Comparison of ENCODE assay signal across 18 cellular contexts in genomic region chr22:38489561-38490133, GRCh38. TPM values are rescaled to one million over a fixed set of nuclear protein-coding genes. Genes with fewer than 3 reads are reported as not detected.
DNase-seq lines count a peak whose midpoint lies in the region; ATAC-seq, FAIRE-seq and TF ChIP-seq lines count a peak whose summit lies in the region.
"Had no signal": no experiment of that assay in that cellular context is flagged by ENCODE, and none has a peak within 500 bp of the region (broad histone marks: within the 10 kb centered on the region; RNA-seq: fewer than 3 reads in every experiment).

No MANE protein-coding gene starts in this region.

- intact Hi-C loops in psoas muscle (cut with DNase I), result no loop called here

- H3K9ac ChIP-seq in HUES64 (ENCODE audit: low read depth, low read length) (no peak overlapping the region), H1 (replicated peaks in 1 of 4; ENCODE audit: extremely low read depth in 1 of 4, low read depth in 3 of 4, low read length in 3 of 4) (no peak overlapping the region)

- no peak for FAIRE-seq in H1 (lab: Jason Lieb, UNC)
- no peak for FAIRE-seq in GM19239 (lab: Jason Lieb, UNC)
- FAIRE-seq: A549, H54 had no signal

- no peak overlapping the region for H3K23ac ChIP-seq in H1 (ENCODE audit: insufficient read length)

- no peaks in the 10 kb centered on the region; the same call in 1 of the 2 replicates for H3K79me1 ChIP-seq in H1 (ENCODE audit: low read depth, low read length)

- no peak overlapping the region for H3K4me2 ChIP-seq in H1 (ENCODE audit: insufficient read depth in 1 of 2, low read depth in 2 of 2, low read length in 2 of 2)
- H3K4me2 ChIP-seq: A549 had no signal

- no peak overlapping the region for H3K4me3 ChIP-seq in HUES64 (ENCODE audit: low read length)
- H3K4me3 ChIP-seq in H1 (ENCODE audit: extremely low read depth in 1 of 4, insufficient read depth in 2 of 4, low read depth in 3 of 4, low read length in 4 of 4), result no peak overlapping the region
- no peak overlapping the region for H3K4me3 ChIP-seq in psoas muscle
- H3K4me3 ChIP-seq: A549, heart left ventricle, prostate gland, thoracic aorta had no signal

- ATAC-seq in psoas muscle (peak in 1 of 4 donors; percentile 25), GM19452 (IDR thresholded peaks at IDR 0.05; ENCODE audit: unreplicated experiment) (no peak), HG02885 (IDR thresholded peaks at IDR 0.05; ENCODE audit: poor library complexity, unreplicated experiment) (no peak)
- ATAC-seq: A549 had no signal

- peaks cover 8 to 9% of the 10 kb centered on the region in 2 experiments for H4K20me1 ChIP-seq in H1 (replicated peaks in 1 of 2; ENCODE audit: control insufficient read depth in 1 of 2, insufficient read depth in 2 of 2, low read length in 2 of 2)

- TF ChIP-seq CTCF in H1 (IDR thresholded peaks at IDR 0.05; ENCODE audit: control extremely low read depth in 1 of 3, insufficient read depth in 1 of 3, low read depth in 1 of 3, low read length in 3 of 3), result no peak
- TF ChIP-seq CTCF in psoas muscle (IDR thresholded peaks at IDR 0.05), result no peak

- 89% methylated on average over 6 of the region's 6 CpGs for WGBS in HUES64
- 90% methylated on average over 6 of the region's 6 CpGs; no CpG with 5 or more reads in 1 of the 2 experiments for WGBS in H1 (ENCODE audit: extremely low coverage in 1 of 2, insufficient coverage in 1 of 2, insufficient read length in 1 of 2, insufficient replicate concordance in 2 of 2, low coverage in 1 of 2, low lambda C conversion rate in 2 of 2, missing lambda C conversion rate in 1 of 2), 2 experiments
- WGBS in psoas muscle, 3 donors, result 75 to 79% (median 79%) methylated on average over 6 of the region's 6 CpGs

- H3K4me1 ChIP-seq in HUES64 (ENCODE audit: insufficient read depth, low read length), result peaks cover 23% of the 10 kb centered on the region
- peaks cover 0 to 5% (median 4%) of the 10 kb centered on the region in 4 experiments; a peak in 3 of 7 replicates for H3K4me1 ChIP-seq in H1 (replicated peaks in 1 of 4; ENCODE audit: control insufficient read depth in 3 of 4, insufficient read depth in 4 of 4, low read length in 3 of 4)
- H3K4me1 ChIP-seq in psoas muscle, result peaks cover 18% of the 10 kb centered on the region

- no peak overlapping the region for H3K4ac ChIP-seq in H1 (replicated peaks; ENCODE audit: insufficient read length, low read depth, low read length)

- peak overlapping the region; percentile 6 for H3K27ac ChIP-seq in HUES64 (ENCODE audit: low read depth, low read length)
- no peak overlapping the region; the same call in 1 of the 2 replicates for H3K27ac ChIP-seq in H1 (ENCODE audit: low read depth, low read length)
- H3K27ac ChIP-seq in psoas muscle, result peak overlapping the region; percentile 48
- H3K27ac ChIP-seq: prostate gland had no signal

- H3K27me3 ChIP-seq in HUES64 (ENCODE audit: insufficient read depth, low read length), result no peaks in the 10 kb centered on the region
- H3K27me3 ChIP-seq in H1 (replicated peaks in 1 of 4; ENCODE audit: control insufficient read depth in 3 of 4, extremely low read depth in 1 of 4, insufficient read depth in 3 of 4, low read length in 3 of 4), result no peaks in the 10 kb centered on the region
- no peaks in the 10 kb centered on the region for H3K27me3 ChIP-seq in psoas muscle (ENCODE audit: insufficient read depth in 3 of 3, low read length in 2 of 3)
- H3K27me3 ChIP-seq: heart left ventricle had no signal

- POLR2A ChIA-PET in H1 (lab: Charles Lee; ENCODE audit: partially characterized antibody), result interaction anchor here (0.5 to 40.8 kb wide), 12 partner anchors 0 to 407 kb away, joined by 3 to 1102 read pairs (median 7); partner anchors contain the start of gene KDELR3

- H2BK20ac ChIP-seq in H1 (ENCODE audit: low read length), result no peak overlapping the region

- H4K5ac ChIP-seq in H1 (ENCODE audit: insufficient read length, low read depth, low read length), result no peak overlapping the region

- peaks cover 98% of the 10 kb centered on the region for H3K36me3 ChIP-seq in HUES64 (ENCODE audit: insufficient read depth, low read length)
- H3K36me3 ChIP-seq in H1 (ENCODE audit: control insufficient read depth in 2 of 4, insufficient read depth in 4 of 4, low read length in 3 of 4), result peaks cover 61 to 100% (median 90%) of the 10 kb centered on the region in 4 experiments
- H3K36me3 ChIP-seq in psoas muscle (ENCODE audit: insufficient read depth in 1 of 2, low read depth in 1 of 2), result peaks cover 43 to 100% of the 10 kb centered on the region in 2 donors

- no peak overlapping the region for H2BK15ac ChIP-seq in H1 (ENCODE audit: low read length)

- H3K9me3 ChIP-seq in HUES64 (ENCODE audit: insufficient read depth, low read depth, low read length) (no peaks in the 10 kb centered on the region), H1 (ENCODE audit: insufficient read depth in 2 of 2, low read depth in 1 of 2, low read length in 1 of 2) (no peaks in the 10 kb centered on the region), psoas muscle (no peaks in the 10 kb centered on the region)
- H3K9me3 ChIP-seq: A549, heart left ventricle, prostate gland, thoracic aorta had no signal

- DNase-seq in T-helper 2 cell treated with Interferon-gamma antibody and Interleukin-4, amounts not matched to agents 5 μg/mL and 100 μg/mL, for 36 hours (ENCODE audit: low spot score), result no peak
- DNase-seq in T-helper 2 cell (no peak), H1 (ENCODE audit: low read depth in 1 of 2, low spot score in 2 of 2) (no peak), psoas muscle (no peak), GM19239 (ENCODE audit: insufficient read length, low spot score) (no peak)
- DNase-seq: activated CD4-positive, alpha-beta T cell treated with anti-CD3 and anti-CD28 coated beads, Interleukin-2, amount 50 U/mL, for 48 hours; anterior cingulate cortex; effector memory CD4-positive, alpha-beta T cell; heart left ventricle; NCI-H1694 treated with DMSO at 0.1 percent for 48 hours had no signal

- no peak overlapping the region for H3K56ac ChIP-seq in H1 (replicated peaks; ENCODE audit: insufficient read length, low read depth, low read length)

- H2AFZ ChIP-seq in H1 (ENCODE audit: low read length), result no peak overlapping the region

- peaks cover 81% of the 10 kb centered on the region for H3K36me3 Mint-ChIP-seq in T-helper 2 cell treated with Interferon-gamma antibody and Interleukin-4, amounts not matched to agents 5 μg/mL and 100 μg/mL, for 36 hours (ENCODE audit: low read depth)

- H2BK12ac ChIP-seq in H1 (ENCODE audit: low read depth, low read length), result no peak overlapping the region

- H2BK120ac ChIP-seq in H1 (replicated peaks; ENCODE audit: low read depth, low read length), result no peak overlapping the region

- H3K4me3 Mint-ChIP-seq in T-helper 2 cell treated with Interferon-gamma antibody and Interleukin-4, amounts not matched to agents 5 μg/mL and 100 μg/mL, for 36 hours, result no peak overlapping the region

- H3K27me3 Mint-ChIP-seq in T-helper 2 cell treated with Interferon-gamma antibody and Interleukin-4, amounts not matched to agents 5 μg/mL and 100 μg/mL, for 36 hours (ENCODE audit: low read depth), result no peaks in the 10 kb centered on the region

- H3K14ac ChIP-seq in H1 (ENCODE audit: insufficient read length), result no peak overlapping the region

- peaks cover 44% of the 10 kb centered on the region for H3K4me1 Mint-ChIP-seq in T-helper 2 cell treated with Interferon-gamma antibody and Interleukin-4, amounts not matched to agents 5 μg/mL and 100 μg/mL, for 36 hours (ENCODE audit: low read depth)

- no peak overlapping the region for H4K91ac ChIP-seq in H1 (replicated peaks; ENCODE audit: insufficient read length, low read length)

- no peak overlapping the region for H4K8ac ChIP-seq in H1 (ENCODE audit: extremely low read depth, insufficient read depth, low read length)

- TF ChIP-seq POLR2A in H1 (IDR thresholded peaks at IDR 0.05; ENCODE audit: control extremely low read depth in 1 of 2, low read depth in 2 of 2, low read length in 2 of 2), result peak; percentile 5 to 49; a peak in 2 of 3 replicates

- peaks cover 0 to 8% of the 10 kb centered on the region in 2 experiments; a peak in 2 of 4 replicates for H3K79me2 ChIP-seq in H1 (ENCODE audit: control insufficient read depth in 1 of 2, insufficient read depth in 2 of 2, low read length in 2 of 2)

- H3K9me3 Mint-ChIP-seq in T-helper 2 cell treated with Interferon-gamma antibody and Interleukin-4, amounts not matched to agents 5 μg/mL and 100 μg/mL, for 36 hours, result no peaks in the 10 kb centered on the region

- no peak overlapping the region for H3K18ac ChIP-seq in H1 (ENCODE audit: extremely low read depth, low read length)

- TF ChIP-seq EP300 in H1 (IDR thresholded peaks at IDR 0.05; ENCODE audit: borderline replicate concordance in 1 of 2, low read depth in 2 of 2, low read length in 2 of 2), result no peak

- H2BK5ac ChIP-seq in H1 (ENCODE audit: low read depth, low read length), result no peak overlapping the region

- peak overlapping the region; percentile 17 for H3K27ac Mint-ChIP-seq in T-helper 2 cell treated with Interferon-gamma antibody and Interleukin-4, amounts not matched to agents 5 μg/mL and 100 μg/mL, for 36 hours

- CTCF ChIA-PET in H1 (lab: Charles Lee; ENCODE audit: partially characterized antibody), result interaction anchor here (0.5 to 1.6 kb wide), 7 partner anchors 12 to 213 kb away, joined by 3 to 5 read pairs (median 3); no protein-coding TSS in a partner anchor

- H3K23me2 ChIP-seq in H1 (ENCODE audit: low read depth, low read length), result no peaks in the 10 kb centered on the region

- H2AK5ac ChIP-seq in H1 (ENCODE audit: low read depth, low read length), result no peak overlapping the region

- no peak for TF ChIP-seq RAD21 in H1 (IDR thresholded peaks at IDR 0.05 in 1 of 2, conservative IDR thresholded peaks at IDR 0.05 in 1 of 2; ENCODE audit: low read depth in 2 of 2, low read length in 2 of 2)

RNA-seq across cellular contexts. Expression of gene DDX17, which starts 16.5 kb away (rescaled TPM):
- 201 TPM for polyA plus RNA-seq in HUES64 (2013, experiment 1 of 2)
- 203 TPM for polyA plus RNA-seq in HUES64 (2013, experiment 2 of 2)
- total RNA-seq in H1 (2021; fragmentation: NEBNext Ultra II Directional; extraction: Animal tissue kit (Norgen Biotek cat#: 25700)), result 441 and 448 TPM in 2 replicates
- polyA plus RNA-seq in H1 (2011; rRNA removed) (437 and 698 TPM in 2 replicates), psoas muscle (10 to 100 TPM; 41.4 to 87.7 (median 49.5) TPM)
- polyA plus RNA-seq in H1 (2011; cell fraction: cytosol; rRNA removed), result 503 TPM
- 1,685 TPM for polyA plus RNA-seq in H1 (2011; cell fraction: nucleus; rRNA removed)
- 247 to 297 TPM (median 278 TPM) in 4 replicates for polyA plus RNA-seq in H1 (2012, experiment 1 of 2)
- polyA plus RNA-seq in H1 (2012, experiment 2 of 2), result 43.0 TPM
- polyA plus RNA-seq in H1 (2013, experiment 1 of 2), result 243 TPM
- 214 TPM for polyA plus RNA-seq in H1 (2013, experiment 2 of 2)
- polyA minus RNA-seq in H1 (2011; rRNA and poly(A)+ RNA removed), result 707 and 1,020 TPM in 2 replicates
- polyA minus RNA-seq in H1 (2011; cell fraction: cytosol; rRNA and poly(A)+ RNA removed), result 330 TPM
- polyA minus RNA-seq in H1 (2011; cell fraction: nucleus; rRNA and poly(A)+ RNA removed), result 755 TPM
- total RNA-seq in psoas muscle, result 100 to 1,000 TPM; 127 to 173 (median 150) TPM

RNA-seq across cellular contexts. Expression of gene KDELR3, which starts 21.8 kb away (rescaled TPM):
- polyA plus RNA-seq in HUES64 (2013, experiment 1 of 2), result 5.8 TPM
- polyA plus RNA-seq in HUES64 (2013, experiment 2 of 2), result 7.6 TPM
- total RNA-seq in H1 (2021; fragmentation: NEBNext Ultra II Directional; extraction: Animal tissue kit (Norgen Biotek cat#: 25700)), result 7.8 and 7.9 TPM in 2 replicates
- polyA plus RNA-seq in H1 (2011; rRNA removed) (8.0 and 13.0 TPM in 2 replicates), psoas muscle (1 to 10 TPM in 1 of 3 donors, under 1 TPM in 2; 0.53 to 1.1 (median 0.75) TPM)
- 7.9 TPM for polyA plus RNA-seq in H1 (2011; cell fraction: cytosol; rRNA removed)
- 4.4 TPM for polyA plus RNA-seq in H1 (2011; cell fraction: nucleus; rRNA removed)
- polyA plus RNA-seq in H1 (2012, experiment 1 of 2), result 6.7 to 7.7 TPM (median 7.3 TPM) in 4 replicates
- 4.7 TPM for polyA plus RNA-seq in H1 (2012, experiment 2 of 2)
- polyA plus RNA-seq in H1 (2013, experiment 1 of 2), result 14.5 TPM
- 19.3 TPM for polyA plus RNA-seq in H1 (2013, experiment 2 of 2)
- 7.5 and 13.4 TPM in 2 replicates for polyA minus RNA-seq in H1 (2011; rRNA and poly(A)+ RNA removed)
- polyA minus RNA-seq in H1 (2011; cell fraction: cytosol; rRNA and poly(A)+ RNA removed), result 3.1 TPM
- polyA minus RNA-seq in H1 (2011; cell fraction: nucleus; rRNA and poly(A)+ RNA removed), result 4.7 TPM
- 1 to 10 TPM in 2 of 4 donors, under 1 TPM in 2; 0.80 to 1.9 (median 1.2) TPM for total RNA-seq in psoas muscle

RNA-seq across cellular contexts. Expression of gene KCNJ4, which starts 34.6 kb away (rescaled TPM):
- polyA plus RNA-seq in HUES64 (2013, experiment 1 of 2), result 0.60 TPM
- 1.5 TPM for polyA plus RNA-seq in HUES64 (2013, experiment 2 of 2)
- total RNA-seq in H1 (2021; fragmentation: NEBNext Ultra II Directional; extraction: Animal tissue kit (Norgen Biotek cat#: 25700)), result 2.2 and 2.3 TPM in 2 replicates
- polyA plus RNA-seq in H1 (2011; rRNA removed), result 1.4 TPM in 2 replicates
- 1.3 TPM for polyA plus RNA-seq in H1 (2011; cell fraction: cytosol; rRNA removed)
- 1.2 TPM for polyA plus RNA-seq in H1 (2011; cell fraction: nucleus; rRNA removed)
- 1.0 to 3.7 TPM (median 2.6 TPM) in 4 replicates for polyA plus RNA-seq in H1 (2012, experiment 1 of 2)
- polyA plus RNA-seq in H1 (2012, experiment 2 of 2), result 1.2 TPM
- 1.2 TPM for polyA plus RNA-seq in H1 (2013, experiment 1 of 2)
- 1.3 TPM for polyA plus RNA-seq in H1 (2013, experiment 2 of 2)
- 0.41 TPM in 2 replicates for polyA minus RNA-seq in H1 (2011; rRNA and poly(A)+ RNA removed)
- 1.8 TPM for polyA minus RNA-seq in H1 (2011; cell fraction: cytosol; rRNA and poly(A)+ RNA removed)
- polyA minus RNA-seq in H1 (2011; cell fraction: nucleus; rRNA and poly(A)+ RNA removed), result not detected
- not detected for total RNA-seq in psoas muscle
- under 1 TPM in 1 of 3 donors, not detected in 2; 0.01 TPM for polyA plus RNA-seq in psoas muscle
- total RNA-seq: thoracic aorta had no signal
- polyA plus RNA-seq: liver had no signal
